In genomic region chr1:200866521-200866920, GRCh38 we compare ENCODE assay signal across 8 cellular contexts. TPM values are rescaled to one million over a fixed set of nuclear protein-coding genes. Genes with fewer than 3 reads are reported as not detected.
DNase-seq lines count a peak whose midpoint lies in the region; ATAC-seq and TF ChIP-seq lines count a peak whose summit lies in the region.

No MANE protein-coding gene starts in this region.

- peaks cover 21% of the 10 kb centered on the region for H3K36me3 Mint-ChIP-seq in osteocyte (ENCODE audit: unreplicated experiment)

- H3K4me3 ChIP-seq in fibroblast of villous mesenchyme (ENCODE audit: low read depth, low read length), result no peak overlapping the region

- H3K9me3 Mint-ChIP-seq in osteocyte (ENCODE audit: unreplicated experiment), result no peaks in the 10 kb centered on the region

- H3K27me3 Mint-ChIP-seq in osteocyte (ENCODE audit: unreplicated experiment), result peaks cover 9% of the 10 kb centered on the region

- H3K4me1 Mint-ChIP-seq in osteocyte (ENCODE audit: unreplicated experiment), result peaks cover 19% of the 10 kb centered on the region

- no peak overlapping the region for H3K4me3 Mint-ChIP-seq in osteocyte (ENCODE audit: unreplicated experiment)

- H3K27ac Mint-ChIP-seq in osteocyte (ENCODE audit: unreplicated experiment), result no peak overlapping the region

- peak; percentile 83 for ATAC-seq in GM18498 (IDR thresholded peaks at IDR 0.05; ENCODE audit: unreplicated experiment)
- ATAC-seq in GM19468 (IDR thresholded peaks at IDR 0.05; ENCODE audit: extremely low read depth, unreplicated experiment), result peak; percentile 92
- ATAC-seq in HG03354 (IDR thresholded peaks at IDR 0.05; ENCODE audit: poor library complexity, severe bottlenecking, unreplicated experiment), result peak; percentile 87

- DNase-seq in fibroblast of villous mesenchyme (ENCODE audit: low read depth) (peak; percentile 15), iPS-NIHi11 (ENCODE audit: low spot score) (no peak), GDM1 (lab: John Stamatoyannopoulos, UW) (no peak), osteocyte (ENCODE audit: extremely low spot score, unreplicated experiment) (no peak), DMS114 treated with DMSO at 0.1 percent for 48 hours (lab: John Stamatoyannopoulos, UW; ENCODE audit: unreplicated experiment) (no peak)

- TF ChIP-seq CTCF in fibroblast of villous mesenchyme (IDR thresholded peaks at IDR 0.05; ENCODE audit: insufficient read depth, low read depth, low read length) (no peak), osteocyte (IDR thresholded peaks at IDR 0.05) (no peak)

RNA-seq across cellular contexts. Expression of gene GPR25, which starts 6.3 kb away (rescaled TPM):
- total RNA-seq in fibroblast of villous mesenchyme (not detected in 2 replicates), osteocyte (not detected in 2 replicates)

RNA-seq across cellular contexts. Expression of gene INAVA, which starts 28.2 kb away (rescaled TPM):
- total RNA-seq in fibroblast of villous mesenchyme (0.32 TPM in 1 of 2 replicates, not detected in the other), osteocyte (2.0 and 2.1 TPM in 2 replicates)
